Comparison of ENCODE assay signal across 1 cellular context in genomic region chr19:7681336-7682174, GRCh38.
TF ChIP-seq lines count a peak whose summit lies in the region.

No MANE protein-coding gene starts in this region.

TF ChIP-seq in SK-N-SH treated with all-trans-retinoic acid at 6 μM for 48 hours, 23 proteins besides CTCF, POLR2A, EP300 and RAD21 (continued from another document):
- TF ChIP-seq RARB (CRISPR knock-in tag; IDR thresholded peaks at IDR 0.05) = no peak
- TF ChIP-seq CSRNP3 (CRISPR knock-in tag; IDR thresholded peaks at IDR 0.05) = no peak
- TF ChIP-seq ZNF565 (CRISPR knock-in tag; conservative IDR thresholded peaks at IDR 0.05; ENCODE audit: low read depth) = no peak
- TF ChIP-seq TOX (CRISPR knock-in tag; IDR thresholded peaks at IDR 0.05; ENCODE audit: borderline replicate concordance) = no peak
- TF ChIP-seq SNAI2 (CRISPR knock-in tag; IDR thresholded peaks at IDR 0.05) = no peak
TF ChIP-seq in SK-N-SH treated with all-trans-retinoic acid at 6 μM for 48 hours: peak in this region for 0.
